ENCODE assay signal across 21 cellular contexts in the genomic region with DNA sequence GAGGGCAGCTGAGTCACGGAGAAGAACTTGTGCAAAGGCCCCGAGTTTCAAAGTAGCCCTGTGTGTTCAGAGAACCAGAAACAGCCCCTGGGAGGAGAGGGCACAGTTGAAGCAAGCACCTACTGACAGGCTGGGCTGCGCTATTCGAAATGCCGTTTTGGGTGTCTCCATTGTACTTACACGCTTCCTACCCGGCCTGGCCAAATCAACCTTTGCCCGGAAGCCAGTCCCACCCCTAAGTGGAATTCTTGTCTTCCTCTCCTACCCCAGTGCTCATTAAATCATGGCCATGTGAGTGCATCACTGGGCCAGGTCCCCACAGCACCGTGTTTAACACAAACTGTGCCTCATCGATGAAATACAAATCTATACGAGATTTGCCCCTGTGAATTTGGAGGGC. TPM values are rescaled to one million over a fixed set of nuclear protein-coding genes. Genes with fewer than 3 reads are reported as not detected.
DNase-seq lines count a peak whose midpoint lies in the region; ATAC-seq and TF ChIP-seq lines count a peak whose summit lies in the region.
"Had no signal": no experiment of that assay in that cellular context is flagged by ENCODE, and none has a peak within 500 bp of the region (broad histone marks: within the 10 kb centered on the region; RNA-seq: fewer than 3 reads in every experiment).

No MANE protein-coding gene starts in this region.

- 82 to 92% methylated on average over 11 of the region's 11 CpGs for WGBS in heart right ventricle, 2 donors

- TF ChIP-seq CTCF in heart right ventricle (IDR thresholded peaks at IDR 0.05) (no peak), osteocyte (IDR thresholded peaks at IDR 0.05) (no peak)

- peak overlapping the region in 8 of 10 donors; percentile 45 to 77 (median 54) for H3K27ac ChIP-seq in heart right ventricle
- H3K27ac ChIP-seq: SJSA1 had no signal

- peaks cover 0 to 7% (median 0%) of the 10 kb centered on the region in 9 donors for H3K36me3 ChIP-seq in heart right ventricle
- H3K36me3 ChIP-seq: SJSA1 had no signal

- intact Hi-C loops in heart right ventricle (cut with DNase I) = loop anchor here in 1 of 10 donors (5.0 kb wide), 1 partner anchor 84 kb away; no protein-coding TSS in a partner anchor
- intact Hi-C loops in Right ventricle myocardium inferior (cut with DNase I) = no loop called here

- H3K4me3 ChIP-seq in heart right ventricle = no peak overlapping the region
- H3K4me3 ChIP-seq: SJSA1 had no signal

- no peak overlapping the region for H3K4me3 Mint-ChIP-seq in osteocyte (ENCODE audit: unreplicated experiment)
- no peak overlapping the region for H3K4me3 Mint-ChIP-seq in activated T-cell treated with anti-CD3 and anti-CD28 coated beads, Interleukin-2, amount 50 U/mL, for 72 hours
- H3K4me3 Mint-ChIP-seq: CD4-positive, alpha-beta T cell had no signal

- peaks cover 4 to 67% (median 38%) of the 10 kb centered on the region in 9 donors for H3K4me1 ChIP-seq in heart right ventricle
- H3K4me1 ChIP-seq: SJSA1 had no signal

- ATAC-seq in heart right ventricle (peak in 1 of 8 donors; percentile 4), Right ventricle myocardium inferior (no peak)
- no peak for ATAC-seq in activated T-cell treated with anti-CD3 and anti-CD28 coated beads, Interleukin-2, amount 50 U/mL, for 72 hours (replicated peaks in 1 of 2)

- peaks cover 0 to 38% (median 18%) of the 10 kb centered on the region in 7 donors for H3K27me3 ChIP-seq in heart right ventricle

- H3K9me3 ChIP-seq in heart right ventricle = no peaks in the 10 kb centered on the region
- H3K9me3 ChIP-seq: SJSA1 had no signal

- H3K4me1 Mint-ChIP-seq in osteocyte (ENCODE audit: unreplicated experiment) = no peaks in the 10 kb centered on the region
- no peaks in the 10 kb centered on the region for H3K4me1 Mint-ChIP-seq in activated T-cell treated with anti-CD3 and anti-CD28 coated beads, Interleukin-2, amount 50 U/mL, for 72 hours (ENCODE audit: low read depth)

- H3K9me3 Mint-ChIP-seq in osteocyte (ENCODE audit: unreplicated experiment) = no peaks in the 10 kb centered on the region
- no peaks in the 10 kb centered on the region for H3K9me3 Mint-ChIP-seq in activated T-cell treated with anti-CD3 and anti-CD28 coated beads, Interleukin-2, amount 50 U/mL, for 72 hours
- H3K9me3 Mint-ChIP-seq: CD4-positive, alpha-beta T cell had no signal

- peaks cover 35% of the 10 kb centered on the region for H3K27me3 Mint-ChIP-seq in osteocyte (ENCODE audit: unreplicated experiment)
- peaks cover 12% of the 10 kb centered on the region for H3K27me3 Mint-ChIP-seq in activated T-cell treated with anti-CD3 and anti-CD28 coated beads, Interleukin-2, amount 50 U/mL, for 72 hours (ENCODE audit: low read depth)

- no peak overlapping the region for H3K27ac Mint-ChIP-seq in osteocyte (ENCODE audit: unreplicated experiment)
- H3K27ac Mint-ChIP-seq in activated T-cell treated with anti-CD3 and anti-CD28 coated beads, Interleukin-2, amount 50 U/mL, for 72 hours = no peak overlapping the region
- H3K27ac Mint-ChIP-seq: CD4-positive, alpha-beta T cell had no signal

- DNase-seq in heart right ventricle (no peak), Right ventricle myocardium inferior (ENCODE audit: missing footprints) (no peak), SW480 (ENCODE audit: low spot score) (peak; percentile 12), osteocyte (ENCODE audit: extremely low spot score, unreplicated experiment) (peak; percentile 62), UCSD-AML1 (lab: John Stamatoyannopoulos, UW; ENCODE audit: unreplicated experiment) (no peak)
- no peak for DNase-seq in activated CD8-positive, alpha-beta memory T cell treated with anti-CD3 and anti-CD28 coated beads, Interleukin-2, amount 50 U/mL, for 48 hours
- no peak for DNase-seq in activated T-cell treated with anti-CD3 and anti-CD28 coated beads, Interleukin-2, amount 50 U/mL, for 72 hours
- DNase-seq: 8988T; ACHN; CD4-positive, alpha-beta T cell; IMR-90; KG1; MM.1S; NCI-H2029; NCI-H446; NCI-H524 treated with DMSO at 0.1 percent for 48 hours; NCI-H774 had no signal

- no peaks in the 10 kb centered on the region for H3K36me3 Mint-ChIP-seq in osteocyte (ENCODE audit: unreplicated experiment)
- no peaks in the 10 kb centered on the region for H3K36me3 Mint-ChIP-seq in activated T-cell treated with anti-CD3 and anti-CD28 coated beads, Interleukin-2, amount 50 U/mL, for 72 hours (ENCODE audit: insufficient read depth in 2 of 2)

RNA-seq across cellular contexts. Expression of gene DIPK1C, which starts 6.0 kb away (rescaled TPM):
- total RNA-seq in heart right ventricle (10 to 100 TPM in 2 of 10 donors, 1 to 10 TPM in 7, under 1 TPM in 1; 0.90 to 12.9 (median 6.6) TPM), Right ventricle myocardium inferior (4.6 TPM), osteocyte (not detected in 2 replicates)
- 1 to 10 TPM in 1 of 2 donors, under 1 TPM in 1; 0.70 to 8.0 TPM for polyA plus RNA-seq in heart right ventricle
- total RNA-seq in activated T-cell treated with anti-CD3 and anti-CD28 coated beads, Interleukin-2, amount 50 U/mL, for 72 hours = not detected
- total RNA-seq: CD4-positive, alpha-beta T cell; H1; HT1080; IMR-90; SJSA1 had no signal
- polyA plus RNA-seq: BJ, IMR-90 had no signal

RNA-seq across cellular contexts. Expression of gene CNDP2, which starts 45.0 kb away (rescaled TPM):
- 100 to 1,000 TPM in 1 of 10 donors, 10 to 100 TPM in 9; 50.2 to 117 (median 75.3) TPM for total RNA-seq in heart right ventricle
- 10 to 100 TPM; 48.9 to 62.3 TPM for polyA plus RNA-seq in heart right ventricle
- 66.4 TPM for total RNA-seq in Right ventricle myocardium inferior
- 75.2 and 78.8 TPM in 2 replicates for total RNA-seq in osteocyte
- total RNA-seq in activated T-cell treated with anti-CD3 and anti-CD28 coated beads, Interleukin-2, amount 50 U/mL, for 72 hours = 100 to 1,000 TPM; 211 to 212 TPM

Comparison
In these comparisons a context has a peak if more than half of its experiments do, and no peak if none do; other contexts are left out.
1. DNase-seq: peak in SW480 (single experiment) and osteocyte (single experiment); none in heart right ventricle (0 of 2), Right ventricle myocardium inferior (single experiment), activated CD8-positive, alpha-beta memory T cell treated with anti-CD3 and anti-CD28 coated beads, Interleukin-2, amount 50 U/mL, for 48 hours (single experiment), activated T-cell treated with anti-CD3 and anti-CD28 coated beads, Interleukin-2, amount 50 U/mL, for 72 hours (0 of 2) and UCSD-AML1 (single experiment).